Comparison of ENCODE assay signal across 8 cellular contexts in the genomic region with DNA sequence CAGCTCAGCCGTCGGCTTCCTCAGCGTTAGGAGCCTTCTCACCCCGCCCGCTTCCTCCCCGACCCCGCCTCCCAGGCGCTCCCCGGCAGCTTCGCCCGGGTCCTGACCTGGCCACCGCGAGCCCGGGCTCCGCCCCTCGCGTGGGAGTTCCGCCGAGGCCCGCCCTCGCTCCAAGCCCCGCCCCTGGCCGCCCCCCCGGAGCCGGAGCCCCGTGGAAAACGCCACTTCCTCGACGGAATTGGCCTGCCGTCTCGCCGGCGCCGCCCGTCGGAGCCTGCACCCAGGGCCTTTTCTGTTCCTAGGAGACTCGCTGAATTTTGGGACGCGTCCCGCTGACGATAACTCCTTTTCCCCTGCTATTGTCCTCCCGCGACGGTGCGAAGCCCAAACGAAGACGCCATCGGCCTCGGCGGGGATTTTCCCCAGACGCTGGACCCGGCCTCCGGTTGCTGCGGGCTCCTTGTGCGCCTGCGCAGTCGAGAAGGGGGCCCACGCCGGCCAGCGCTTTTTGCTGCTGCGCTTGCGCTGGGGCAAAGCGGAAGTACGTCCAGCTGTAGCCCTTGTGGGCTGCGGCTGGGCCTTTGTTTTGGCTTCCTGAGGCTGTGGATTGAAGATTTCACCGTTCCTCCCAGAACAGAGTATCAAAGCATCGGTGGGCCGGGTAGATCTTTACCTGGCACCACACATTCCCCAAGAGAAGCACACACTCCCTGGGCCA. TPM values are rescaled to one million over a fixed set of nuclear protein-coding genes. Genes with fewer than 3 reads are reported as not detected.
DNase-seq lines count a peak whose midpoint lies in the region; ATAC-seq and TF ChIP-seq lines count a peak whose summit lies in the region.

No MANE protein-coding gene starts in this region.

- peaks cover 6% of the 10 kb centered on the region; the same call in 1 of the 2 replicates for H3K79me2 ChIP-seq in SK-N-SH (ENCODE audit: insufficient read depth)

- H3K4me3 Mint-ChIP-seq in osteocyte (ENCODE audit: unreplicated experiment), result peak overlapping the region; percentile 88

- peaks cover 11 to 24% of the 10 kb centered on the region in 2 experiments for H3K4me1 ChIP-seq in SK-N-SH (ENCODE audit: control insufficient read depth in 1 of 2, insufficient read depth in 2 of 2, low read depth in 1 of 2, low read length in 1 of 2)
- peaks cover 18 to 29% of the 10 kb centered on the region in 2 donors for H3K4me1 ChIP-seq in thoracic aorta (ENCODE audit: control insufficient read depth in 1 of 2, low read depth in 2 of 2)

- H3K9me3 Mint-ChIP-seq in activated naive CD4-positive, alpha-beta T cell treated with anti-CD3 and anti-CD28 coated beads, Interleukin-2, amount 50 U/mL, for 72 hours, result no peaks in the 10 kb centered on the region
- H3K9me3 Mint-ChIP-seq in osteocyte (ENCODE audit: unreplicated experiment), result no peaks in the 10 kb centered on the region

- H3K27ac Mint-ChIP-seq in activated naive CD4-positive, alpha-beta T cell treated with anti-CD3 and anti-CD28 coated beads, Interleukin-2, amount 50 U/mL, for 72 hours, result peak overlapping the region; percentile 96 to 98
- H3K27ac Mint-ChIP-seq in osteocyte (ENCODE audit: unreplicated experiment), result peak overlapping the region; percentile 99

- CTCF ChIA-PET in SK-N-SH (lab: Yijun Ruan, JAX), result interaction anchor here (0.7 to 2.7 kb wide), 6 partner anchors 10 to 199 kb away, joined by 3 to 13 read pairs (median 6); partner anchors contain the start of genes RELA and SIPA1

- peak overlapping the region; percentile 80 for H3K4me2 ChIP-seq in SK-N-SH

- ATAC-seq in HG02571 (IDR thresholded peaks at IDR 0.05; ENCODE audit: unreplicated experiment) (peak; percentile 61), thoracic aorta (ENCODE audit: insufficient number of reproducible peaks, low FRiP score, low read depth) (peak; percentile 78)
- peak; percentile 82 to 88 for ATAC-seq in activated naive CD4-positive, alpha-beta T cell treated with anti-CD3 and anti-CD28 coated beads, Interleukin-2, amount 50 U/mL, for 72 hours

- H3K4me3 ChIP-seq in GM06990 (replicated peaks; ENCODE audit: low read depth, low read length), result peak overlapping the region; percentile 56
- peak overlapping the region; percentile 51 to 56 for H3K4me3 ChIP-seq in SK-N-SH (ENCODE audit: low read depth in 2 of 2, low read length in 1 of 2)
- H3K4me3 ChIP-seq in thoracic aorta, result peak overlapping the region; percentile 85

- peak overlapping the region; percentile 66 for H3K9ac ChIP-seq in SK-N-SH

- peaks cover 35% of the 10 kb centered on the region for H3K36me3 ChIP-seq in GM06990 (ENCODE audit: control insufficient read depth, insufficient read depth, low read length)
- H3K36me3 ChIP-seq in SK-N-SH (replicated peaks in 1 of 2; ENCODE audit: control insufficient read depth in 1 of 2, insufficient read depth in 2 of 2, low read length in 1 of 2), result peaks cover 27 to 43% of the 10 kb centered on the region in 2 experiments
- peaks cover 49% of the 10 kb centered on the region for H3K36me3 ChIP-seq in thoracic aorta

- H3K27me3 ChIP-seq in GM06990 (replicated peaks; ENCODE audit: control insufficient read depth, insufficient read depth, low read length), result no peaks in the 10 kb centered on the region
- no peaks in the 10 kb centered on the region for H3K27me3 ChIP-seq in SK-N-SH (ENCODE audit: insufficient read depth)
- H3K27me3 ChIP-seq in thoracic aorta (replicated peaks; ENCODE audit: insufficient read depth), result no peaks in the 10 kb centered on the region

- WGBS in SK-N-SH (ENCODE audit: low lambda C conversion rate), result under 1% methylated on average over 26 of the region's 68 CpGs

- H3K27ac ChIP-seq in SK-N-SH (ENCODE audit: low read depth in 2 of 2, low read length in 1 of 2) (peak overlapping the region; percentile 92 to 98), thoracic aorta (peak overlapping the region; percentile 85 to 93)

- H2AFZ ChIP-seq in SK-N-SH (ENCODE audit: low read depth), result peak overlapping the region; percentile 53; the same call in 1 of the 2 replicates

- H3K9me2 ChIP-seq in SK-N-SH, result no peaks in the 10 kb centered on the region

- TF ChIP-seq RAD21 in SK-N-SH (IDR thresholded peaks at IDR 0.05; ENCODE audit: low read length), result no peak

- TF ChIP-seq EP300 in SK-N-SH (IDR thresholded peaks at IDR 0.05; ENCODE audit: borderline replicate concordance in 1 of 2, low read depth in 1 of 2, low read length in 1 of 2), result peak in 1 of 2 experiments; percentile 30; a peak in 1 of 4 replicates

- H3K9me3 ChIP-seq in SK-N-SH (no peaks in the 10 kb centered on the region), thoracic aorta (no peaks in the 10 kb centered on the region)

- H3K4me1 Mint-ChIP-seq in osteocyte (ENCODE audit: unreplicated experiment), result peaks cover 26% of the 10 kb centered on the region

- H3K36me3 Mint-ChIP-seq in activated naive CD4-positive, alpha-beta T cell treated with anti-CD3 and anti-CD28 coated beads, Interleukin-2, amount 50 U/mL, for 72 hours, result peaks cover 9 to 12% of the 10 kb centered on the region in 2 donors
- H3K36me3 Mint-ChIP-seq in osteocyte (ENCODE audit: unreplicated experiment), result peaks cover 20% of the 10 kb centered on the region

- DNase-seq in GM06990 (ENCODE audit: extremely low read depth, insufficient read length) (peak; percentile 94), NCI-H1048 (lab: John Stamatoyannopoulos, UW) (peak; percentile 80), SK-N-SH (peak; percentile 99), glomerular visceral epithelial cell (ENCODE audit: extremely low spot score) (peak; percentile 95), osteocyte (ENCODE audit: extremely low spot score, unreplicated experiment) (peak; percentile 98), thoracic aorta (ENCODE audit: low spot score) (peak; percentile 56)
- peak; percentile 98 for DNase-seq in activated naive CD4-positive, alpha-beta T cell treated with anti-CD3 and anti-CD28 coated beads, Interleukin-2, amount 50 U/mL, for 72 hours (ENCODE audit: low spot score in 2 of 2)

- no peaks in the 10 kb centered on the region for H3K27me3 Mint-ChIP-seq in osteocyte (ENCODE audit: unreplicated experiment)

- POLR2A ChIA-PET in SK-N-SH (lab: Yijun Ruan, JAX), result interaction anchor here (0.5 to 4.1 kb wide), 10 partner anchors 9 to 169 kb away, joined by 3 to 25 read pairs (median 4); partner anchors contain the start of genes RELA, RNASEH2C and SIPA1

- H4K20me1 ChIP-seq in SK-N-SH (ENCODE audit: insufficient read depth), result no peaks in the 10 kb centered on the region

- peaks cover 50% of the 10 kb centered on the region for H3F3A ChIP-seq in SK-N-SH (replicated peaks; ENCODE audit: insufficient read depth)

- TF ChIP-seq CTCF in GM06990 (IDR thresholded peaks at IDR 0.05; ENCODE audit: insufficient read depth, low read length, poor library complexity, severe bottlenecking) (no peak), SK-N-SH (IDR thresholded peaks at IDR 0.05) (no peak), osteocyte (IDR thresholded peaks at IDR 0.05) (no peak), thoracic aorta (IDR thresholded peaks at IDR 0.05) (no peak)

TF ChIP-seq in SK-N-SH, 30 proteins besides CTCF, POLR2A, EP300 and RAD21 (continues in another document):
- TF ChIP-seq GABPA (IDR thresholded peaks at IDR 0.05; ENCODE audit: low read depth) (peak; percentile 48; the same call in 1 of the 2 replicates), FOXM1 (IDR thresholded peaks at IDR 0.05; ENCODE audit: low read depth) (no peak), USF1 (IDR thresholded peaks at IDR 0.05; ENCODE audit: borderline replicate concordance, low read depth) (no peak)

RNA-seq across cellular contexts. Expression of gene RELA, which starts 10.0 kb away (rescaled TPM):
- polyA plus RNA-seq in SK-N-SH (2012; rRNA removed), result 28.1 and 49.5 TPM in 2 replicates
- polyA plus RNA-seq in SK-N-SH (2012; cell fraction: cytosol; rRNA removed), result 26.3 and 37.8 TPM in 2 replicates
- polyA plus RNA-seq in SK-N-SH (2012; cell fraction: nucleus; rRNA removed), result 129 and 139 TPM in 2 replicates
- 10 to 100 TPM; 81.7 to 97.8 TPM for total RNA-seq in activated naive CD4-positive, alpha-beta T cell treated with anti-CD3 and anti-CD28 coated beads, Interleukin-2, amount 50 U/mL, for 72 hours
- total RNA-seq in osteocyte, result 77.4 and 79.7 TPM in 2 replicates
- 10 to 100 TPM; 81.5 to 84.4 TPM for total RNA-seq in thoracic aorta

RNA-seq across cellular contexts. Expression of gene SIPA1, which starts 14.8 kb away (rescaled TPM):
- 15.1 and 18.7 TPM in 2 replicates for polyA plus RNA-seq in SK-N-SH (2012; rRNA removed)
- 6.6 and 12.1 TPM in 2 replicates for polyA plus RNA-seq in SK-N-SH (2012; cell fraction: cytosol; rRNA removed)
- polyA plus RNA-seq in SK-N-SH (2012; cell fraction: nucleus; rRNA removed), result 31.5 and 61.6 TPM in 2 replicates
- total RNA-seq in activated naive CD4-positive, alpha-beta T cell treated with anti-CD3 and anti-CD28 coated beads, Interleukin-2, amount 50 U/mL, for 72 hours, result 100 to 1,000 TPM; 185 to 203 TPM
- total RNA-seq in osteocyte (31.2 and 34.7 TPM in 2 replicates), thoracic aorta (10 to 100 TPM; 47.9 to 69.8 TPM)

RNA-seq across cellular contexts. Expression of gene PCNX3, which starts 37.1 kb away (rescaled TPM):
- 23.8 and 33.7 TPM in 2 replicates for polyA plus RNA-seq in SK-N-SH (2012; rRNA removed)
- polyA plus RNA-seq in SK-N-SH (2012; cell fraction: cytosol; rRNA removed), result 7.5 and 14.8 TPM in 2 replicates
- 88.7 and 115 TPM in 2 replicates for polyA plus RNA-seq in SK-N-SH (2012; cell fraction: nucleus; rRNA removed)
- 10 to 100 TPM; 34.8 to 48.1 TPM for total RNA-seq in activated naive CD4-positive, alpha-beta T cell treated with anti-CD3 and anti-CD28 coated beads, Interleukin-2, amount 50 U/mL, for 72 hours
- 47.7 and 49.8 TPM in 2 replicates for total RNA-seq in osteocyte
- total RNA-seq in thoracic aorta, result 10 to 100 TPM; 37.5 to 39.5 TPM

RNA-seq across cellular contexts. Expression of gene MAP3K11, which starts 38.6 kb away (rescaled TPM):
- 28.9 and 31.1 TPM in 2 replicates for polyA plus RNA-seq in SK-N-SH (2012; rRNA removed)
- 10.6 and 16.9 TPM in 2 replicates for polyA plus RNA-seq in SK-N-SH (2012; cell fraction: cytosol; rRNA removed)
- polyA plus RNA-seq in SK-N-SH (2012; cell fraction: nucleus; rRNA removed), result 63.4 and 87.5 TPM in 2 replicates
- 10 to 100 TPM; 73.6 to 76.5 TPM for total RNA-seq in activated naive CD4-positive, alpha-beta T cell treated with anti-CD3 and anti-CD28 coated beads, Interleukin-2, amount 50 U/mL, for 72 hours
- total RNA-seq in osteocyte (43.5 and 44.7 TPM in 2 replicates), thoracic aorta (10 to 100 TPM; 48.3 to 62.8 TPM)

RNA-seq across cellular contexts. Expression of gene KCNK7, which starts 57.1 kb away (rescaled TPM):
- 0.34 and 0.58 TPM in 2 replicates for polyA plus RNA-seq in SK-N-SH (2012; rRNA removed)
- polyA plus RNA-seq in SK-N-SH (2012; cell fraction: cytosol; rRNA removed), result 0.09 and 0.26 TPM in 2 replicates
- polyA plus RNA-seq in SK-N-SH (2012; cell fraction: nucleus; rRNA removed), result 1.4 and 3.2 TPM in 2 replicates
- under 1 TPM; 0.66 to 0.74 TPM for total RNA-seq in activated naive CD4-positive, alpha-beta T cell treated with anti-CD3 and anti-CD28 coated beads, Interleukin-2, amount 50 U/mL, for 72 hours
- not detected in 2 replicates for total RNA-seq in osteocyte
- total RNA-seq in thoracic aorta, result under 1 TPM in 1 of 2 donors, not detected in 1; 0.95 TPM

Comparison
In these comparisons a context has a peak if more than half of its experiments do, and no peak if none do; other contexts are left out.
1. Peak in every context shown above with its lines: DNase-seq, ATAC-seq, H3K4me3 ChIP-seq and H3K27ac ChIP-seq.